Comparison of ENCODE assay signal across 1 cellular context in genomic region chr1:92486251-92487077, GRCh38.
TF ChIP-seq lines count a peak whose summit lies in the region.

Gene GFI1, minus strand, starts transcription at chr1:92486925. Its CDS starts 3,438 bp downstream, at chr1:92483487.

TF ChIP-seq in GM23338, 12 proteins besides CTCF, POLR2A, EP300 and RAD21 (continued from another document):
- TF ChIP-seq REST (IDR thresholded peaks at IDR 0.05; ENCODE audit: unreplicated experiment) (no peak), STAT1 (IDR thresholded peaks at IDR 0.05; ENCODE audit: unreplicated experiment) (no peak)
